11 cellular contexts compared by ENCODE assay signal in genomic region chr1:28456078-28456477, GRCh38. TPM values are rescaled to one million over a fixed set of nuclear protein-coding genes. Genes with fewer than 3 reads are reported as not detected.
DNase-seq lines count a peak whose midpoint lies in the region; ATAC-seq, FAIRE-seq and TF ChIP-seq lines count a peak whose summit lies in the region.
"Had no signal": no experiment of that assay in that cellular context is flagged by ENCODE, and none has a peak within 500 bp of the region (broad histone marks: within the 10 kb centered on the region; RNA-seq: fewer than 3 reads in every experiment).

No MANE protein-coding gene starts in this region.

- H3K27ac ChIP-seq in breast epithelium: no peak overlapping the region
- no peak overlapping the region for H3K27ac ChIP-seq in RWPE2 (ENCODE audit: poor library complexity, severe bottlenecking)
- no peak overlapping the region for H3K27ac ChIP-seq in WERI-Rb-1

- CTCF ChIA-PET in MCF 10A (lab: Yijun Ruan, JAX): interaction anchor here (0.7 kb wide), 1 partner anchor 151 kb away, joined by 4 read pairs; no protein-coding TSS in a partner anchor

- H3K27me3 ChIP-seq in breast epithelium (no peaks in the 10 kb centered on the region), RWPE2 (ENCODE audit: insufficient read depth, poor library complexity, severe bottlenecking) (no peaks in the 10 kb centered on the region), WERI-Rb-1 (ENCODE audit: insufficient read depth, low read depth, severe bottlenecking) (no peaks in the 10 kb centered on the region)

- H3K36me3 Mint-ChIP-seq in MCF 10A (ENCODE audit: insufficient read depth, unreplicated experiment): peaks cover 34% of the 10 kb centered on the region
- H3K36me3 Mint-ChIP-seq in stimulated activated effector memory CD8-positive, alpha-beta T cell treated with anti-CD3 and anti-CD28 coated beads, Interleukin-12 subunit alpha, Interleukin-12 subunit beta, amount 100 ng/mL, for 72 hours: peaks cover 33% of the 10 kb centered on the region

- peaks cover 34% of the 10 kb centered on the region for H3K4me1 Mint-ChIP-seq in MCF 10A (ENCODE audit: insufficient read depth, unreplicated experiment)
- peaks cover 14% of the 10 kb centered on the region for H3K4me1 Mint-ChIP-seq in stimulated activated effector memory CD8-positive, alpha-beta T cell treated with anti-CD3 and anti-CD28 coated beads, Interleukin-12 subunit alpha, Interleukin-12 subunit beta, amount 100 ng/mL, for 72 hours

- H3K9me3 ChIP-seq in breast epithelium (no peaks in the 10 kb centered on the region), RWPE2 (ENCODE audit: severe bottlenecking) (no peaks in the 10 kb centered on the region), WERI-Rb-1 (ENCODE audit: severe bottlenecking) (no peaks in the 10 kb centered on the region)

- TF ChIP-seq POLR2A in breast epithelium (IDR thresholded peaks at IDR 0.05): no peak
- TF ChIP-seq POLR2A in GM12891 (IDR thresholded peaks at IDR 0.05; ENCODE audit: low read depth, low read length): no peak

- H3K36me3 ChIP-seq in breast epithelium (no peaks in the 10 kb centered on the region), RWPE2 (ENCODE audit: low read depth) (peaks cover 33% of the 10 kb centered on the region), WERI-Rb-1 (peaks cover 11% of the 10 kb centered on the region)

- H3K27me3 Mint-ChIP-seq in MCF 10A (ENCODE audit: insufficient read depth, unreplicated experiment): no peaks in the 10 kb centered on the region

- BruUV-seq in MCF 10A (replicated peaks; lab: Mats Ljungman, UMichigan): no TSS peak

- POLR2A ChIA-PET in MCF 10A (lab: Yijun Ruan, JAX): interaction anchor here (0.8 to 2.4 kb wide), 2 partner anchors 18 to 389 kb away, joined by 4 to 9 read pairs; no protein-coding TSS in a partner anchor

- ATAC-seq in RWPE2 (ENCODE audit: low read depth): peak; percentile 51; the same call in 2 of the 3 replicates
- peak; percentile 48 for ATAC-seq in stimulated activated effector memory CD8-positive, alpha-beta T cell treated with anti-CD3 and anti-CD28 coated beads, Interleukin-12 subunit alpha, Interleukin-12 subunit beta, amount 100 ng/mL, for 72 hours

- FAIRE-seq in GM12891 (lab: Jason Lieb, UNC) (no peak), urothelium cell line (lab: Jason Lieb, UNC) (no peak)

- TF ChIP-seq CTCF in MCF 10A (IDR thresholded peaks at IDR 0.05; ENCODE audit: unreplicated experiment) (no peak), breast epithelium (IDR thresholded peaks at IDR 0.05) (no peak), RWPE2 (IDR thresholded peaks at IDR 0.05; ENCODE audit: poor library complexity, severe bottlenecking) (no peak), epithelial cell of esophagus (IDR thresholded peaks at IDR 0.05; ENCODE audit: insufficient read depth, low read depth, low read length, missing control alignments) (no peak), WERI-Rb-1 (IDR thresholded peaks at IDR 0.05; ENCODE audit: low read depth, low read length) (no peak)

- DNase-seq in MCF 10A (ENCODE audit: unreplicated experiment): peak; percentile 60
- no peak for DNase-seq in breast epithelium (ENCODE audit: low spot score in 2 of 2)
- no peak for DNase-seq in RWPE2 (ENCODE audit: low spot score)
- DNase-seq in epithelial cell of esophagus (ENCODE audit: low read depth): peak; percentile 47
- no peak for DNase-seq in stimulated activated effector memory CD8-positive, alpha-beta T cell treated with anti-CD3 and anti-CD28 coated beads, Interleukin-12 subunit alpha, Interleukin-12 subunit beta, amount 100 ng/mL, for 72 hours (ENCODE audit: low spot score in 2 of 2)
- no peak for DNase-seq in WERI-Rb-1
- DNase-seq in GM12891 (ENCODE audit: insufficient read length, low spot score): no peak
- DNase-seq in urothelium cell line (ENCODE audit: low spot score): no peak
- DNase-seq: DMS79 treated with DMSO at 0.1 percent for 48 hours; NCI-H526 treated with DMSO at 0.1 percent for 48 hours; stimulated activated naive CD4-positive, alpha-beta T cell had no signal

- H3K4me3 ChIP-seq in breast epithelium (no peak overlapping the region), RWPE2 (ENCODE audit: severe bottlenecking) (no peak overlapping the region), epithelial cell of esophagus (ENCODE audit: low read length) (no peak overlapping the region), WERI-Rb-1 (ENCODE audit: low read depth, low read length) (no peak overlapping the region)

- peak overlapping the region; percentile 72 for H3K27ac Mint-ChIP-seq in MCF 10A (ENCODE audit: low read depth, unreplicated experiment)
- H3K27ac Mint-ChIP-seq in stimulated activated effector memory CD8-positive, alpha-beta T cell treated with anti-CD3 and anti-CD28 coated beads, Interleukin-12 subunit alpha, Interleukin-12 subunit beta, amount 100 ng/mL, for 72 hours: no peak overlapping the region

- intact Hi-C loops in MCF 10A (cut with micrococcal nuclease): no loop called here
- intact Hi-C loops in breast epithelium (cut with DNase I; ENCODE audit: low total_unique reads): loop anchor here (1.0 kb wide), 1 partner anchor 9 kb away; no protein-coding TSS in a partner anchor

- H3K4me3 Mint-ChIP-seq in MCF 10A (ENCODE audit: unreplicated experiment): no peak overlapping the region
- H3K4me3 Mint-ChIP-seq in stimulated activated effector memory CD8-positive, alpha-beta T cell treated with anti-CD3 and anti-CD28 coated beads, Interleukin-12 subunit alpha, Interleukin-12 subunit beta, amount 100 ng/mL, for 72 hours: no peak overlapping the region

- no peaks in the 10 kb centered on the region for H3K9me3 Mint-ChIP-seq in MCF 10A (ENCODE audit: unreplicated experiment)
- no peaks in the 10 kb centered on the region for H3K9me3 Mint-ChIP-seq in stimulated activated effector memory CD8-positive, alpha-beta T cell treated with anti-CD3 and anti-CD28 coated beads, Interleukin-12 subunit alpha, Interleukin-12 subunit beta, amount 100 ng/mL, for 72 hours

- no peaks in the 10 kb centered on the region for H3K4me1 ChIP-seq in breast epithelium
- no peaks in the 10 kb centered on the region for H3K4me1 ChIP-seq in RWPE2 (ENCODE audit: insufficient read depth, poor library complexity, severe bottlenecking)

TF ChIP-seq in GM12891, 5 proteins besides CTCF, POLR2A, EP300 and RAD21:
- TF ChIP-seq SPI1 (IDR thresholded peaks at IDR 0.05; ENCODE audit: low read depth, low read length) (no peak), PAX5 (IDR thresholded peaks at IDR 0.05; ENCODE audit: insufficient read depth, low read length, severe bottlenecking) (no peak), TAF1 (IDR thresholded peaks at IDR 0.05; ENCODE audit: low read depth, low read length) (no peak), POLR2AphosphoS5 (IDR thresholded peaks at IDR 0.05; ENCODE audit: low read depth, low read length) (no peak), POU2F2 (IDR thresholded peaks at IDR 0.05; ENCODE audit: low read depth, low read length) (no peak)

RNA-seq across cellular contexts. Expression of gene RCC1, which starts 49.8 kb away (rescaled TPM):
- total RNA-seq in MCF 10A (2022): 30.3 and 42.4 TPM in 2 replicates
- total RNA-seq in breast epithelium: 10 to 100 TPM; 15.7 to 44.9 (median 40.1) TPM
- polyA plus RNA-seq in GM12891 (2012; ENCODE audit: low read depth, missing spikeins): 32.9 TPM

Comparison
In these comparisons a context has a peak if more than half of its experiments do, and no peak if none do; other contexts are left out.
1. DNase-seq: peak in MCF 10A (single experiment) and epithelial cell of esophagus (single experiment); none in breast epithelium (0 of 2), RWPE2 (single experiment), stimulated activated effector memory CD8-positive, alpha-beta T cell treated with anti-CD3 and anti-CD28 coated beads, Interleukin-12 subunit alpha, Interleukin-12 subunit beta, amount 100 ng/mL, for 72 hours (0 of 2), WERI-Rb-1 (single experiment), GM12891 (single experiment) and urothelium cell line (single experiment).